Comparison of ENCODE assay signal across 22 cellular contexts in the genomic region with DNA sequence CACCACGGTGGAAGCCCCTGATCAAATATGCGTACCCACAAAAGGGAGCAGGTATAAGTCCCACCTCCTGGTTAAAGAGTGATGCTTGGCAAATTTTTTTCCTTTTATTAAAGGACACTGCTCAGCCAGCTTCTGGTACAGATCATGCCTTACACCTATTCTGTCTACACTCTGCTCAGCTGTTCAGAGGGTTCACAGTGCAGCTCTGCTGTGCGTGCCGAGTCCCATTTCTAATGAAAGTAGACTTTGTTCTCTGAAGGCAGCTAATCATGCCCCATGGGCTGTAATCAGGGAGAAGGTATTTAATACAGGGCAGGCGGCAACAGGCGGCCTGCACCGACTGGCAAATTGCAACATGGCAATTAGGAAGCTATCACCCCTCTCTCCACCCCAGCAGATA. TPM values are rescaled to one million over a fixed set of nuclear protein-coding genes. Genes with fewer than 3 reads are reported as not detected.
A peak's percentile ranks its signal among the peaks of the same experiment; 100 is the strongest.
DNase-seq lines count a peak whose midpoint lies in the region; ATAC-seq, FAIRE-seq and TF ChIP-seq lines count a peak whose summit lies in the region.
"Had no signal": no experiment of that assay in that cellular context is flagged by ENCODE, and none has a peak within 500 bp of the region (broad histone marks: within the 10 kb centered on the region; RNA-seq: fewer than 3 reads in every experiment).

No MANE protein-coding gene starts in this region.

- H3K36me3 ChIP-seq in body of pancreas (replicated peaks in 1 of 2; ENCODE audit: insufficient read depth in 1 of 2, low read depth in 2 of 2), result peaks cover 0 to 2% of the 10 kb centered on the region in 2 donors
- peaks cover 7 to 31% of the 10 kb centered on the region in 2 experiments for H3K36me3 ChIP-seq in keratinocyte (ENCODE audit: control insufficient read depth in 2 of 2, extremely low read depth in 1 of 2, insufficient read depth in 2 of 2, low read length in 2 of 2)
- H3K36me3 ChIP-seq in stomach, result peaks cover 10 to 29% (median 21%) of the 10 kb centered on the region in 4 donors
- peaks cover 0 to 9% of the 10 kb centered on the region in 2 donors for H3K36me3 ChIP-seq in adrenal gland (replicated peaks in 1 of 2)
- H3K36me3 ChIP-seq: MG63 had no signal

- H3K4me1 Mint-ChIP-seq in activated T-cell treated with anti-CD3 and anti-CD28 coated beads, Interleukin-2, amount 50 U/mL, for 24 hours (ENCODE audit: low read depth), result peaks cover 43% of the 10 kb centered on the region
- H3K4me1 Mint-ChIP-seq in activated T-cell treated with anti-CD3 and anti-CD28 coated beads, Interleukin-2, amount 50 U/mL, for 72 hours (ENCODE audit: low read depth), result peaks cover 27% of the 10 kb centered on the region

- TF ChIP-seq POLR2A in body of pancreas (IDR thresholded peaks at IDR 0.05), result no peak
- no peak for TF ChIP-seq POLR2A in stomach (IDR thresholded peaks at IDR 0.05)
- TF ChIP-seq POLR2A in adrenal gland (IDR thresholded peaks at IDR 0.05), result no peak

- peak overlapping the region; percentile 69 for H3K4me2 ChIP-seq in keratinocyte (ENCODE audit: control insufficient read depth, extremely low read depth, insufficient read depth, low read depth, low read length)
- H3K4me2 ChIP-seq: A549 had no signal

- intact Hi-C loops in body of pancreas (cut with DNase I) (no loop called here), stomach (cut with DNase I; ENCODE audit: low total_unique reads) (no loop called here), adrenal gland (cut with DNase I) (no loop called here)

- H3K79me2 ChIP-seq in keratinocyte (ENCODE audit: control insufficient read depth, insufficient read depth, low read length), result peaks cover 17% of the 10 kb centered on the region

- H4K20me1 ChIP-seq in keratinocyte (ENCODE audit: control insufficient read depth, extremely low read depth, insufficient read depth, low read length), result no peaks in the 10 kb centered on the region

- H3K4me3 Mint-ChIP-seq in activated T-cell treated with anti-CD3 and anti-CD28 coated beads, Interleukin-2, amount 50 U/mL, for 24 hours, result no peak overlapping the region
- H3K4me3 Mint-ChIP-seq in activated T-cell treated with anti-CD3 and anti-CD28 coated beads, Interleukin-2, amount 50 U/mL, for 72 hours, result no peak overlapping the region
- H3K4me3 Mint-ChIP-seq: activated naive CD8-positive, alpha-beta T cell treated with anti-CD3 and anti-CD28 coated beads, Interleukin-2, amount 50 U/mL, for 24 hours; stimulated activated effector memory CD8-positive, alpha-beta T cell treated with anti-CD3 and anti-CD28 coated beads, Interleukin-12 subunit alpha, Interleukin-12 subunit beta, amount 100 ng/mL, for 72 hours had no signal

- H3K9ac ChIP-seq in keratinocyte (ENCODE audit: control insufficient read depth, extremely low read depth, insufficient read depth, low read length), result no peak overlapping the region

- TF ChIP-seq EP300 in stomach (IDR thresholded peaks at IDR 0.05), result no peak

- 67 to 73% methylated on average over 7 of the region's 7 CpGs for WGBS in body of pancreas, 2 donors
- WGBS in stomach, 5 donors, result 37 to 78% (median 53%) methylated on average over 7 of the region's 7 CpGs
- 92 to 96% (median 93%) methylated on average over 7 of the region's 7 CpGs for WGBS in adrenal gland, 4 donors

- H3K27me3 Mint-ChIP-seq in activated T-cell treated with anti-CD3 and anti-CD28 coated beads, Interleukin-2, amount 50 U/mL, for 24 hours, result no peaks in the 10 kb centered on the region
- H3K27me3 Mint-ChIP-seq in activated T-cell treated with anti-CD3 and anti-CD28 coated beads, Interleukin-2, amount 50 U/mL, for 72 hours (ENCODE audit: low read depth), result no peaks in the 10 kb centered on the region
- H3K27me3 Mint-ChIP-seq: activated naive CD8-positive, alpha-beta T cell treated with anti-CD3 and anti-CD28 coated beads, Interleukin-2, amount 50 U/mL, for 24 hours had no signal

- H3K9me1 ChIP-seq in keratinocyte (ENCODE audit: control insufficient read depth, extremely low read depth, insufficient read depth, low read length), result peaks cover 2% of the 10 kb centered on the region

- peak; percentile 88 for FAIRE-seq in keratinocyte (lab: Jason Lieb, UNC)
- FAIRE-seq: A549, islet of Langerhans had no signal

- H3K27ac Mint-ChIP-seq in activated T-cell treated with anti-CD3 and anti-CD28 coated beads, Interleukin-2, amount 50 U/mL, for 24 hours, result peak overlapping the region; percentile 57
- H3K27ac Mint-ChIP-seq in activated T-cell treated with anti-CD3 and anti-CD28 coated beads, Interleukin-2, amount 50 U/mL, for 72 hours, result no peak overlapping the region
- H3K27ac Mint-ChIP-seq: activated naive CD8-positive, alpha-beta T cell treated with anti-CD3 and anti-CD28 coated beads, Interleukin-2, amount 50 U/mL, for 24 hours had no signal

- no peaks in the 10 kb centered on the region for H3K9me3 ChIP-seq in body of pancreas
- H3K9me3 ChIP-seq in keratinocyte (ENCODE audit: control insufficient read depth, low read depth, low read length), result no peaks in the 10 kb centered on the region
- no peaks in the 10 kb centered on the region for H3K9me3 ChIP-seq in stomach
- no peaks in the 10 kb centered on the region for H3K9me3 ChIP-seq in adrenal gland (replicated peaks in 1 of 3)
- H3K9me3 ChIP-seq: A549, heart left ventricle, MG63, neutrophil, tibial nerve had no signal

- H3K9me3 Mint-ChIP-seq in activated T-cell treated with anti-CD3 and anti-CD28 coated beads, Interleukin-2, amount 50 U/mL, for 24 hours, result no peaks in the 10 kb centered on the region
- H3K9me3 Mint-ChIP-seq in activated T-cell treated with anti-CD3 and anti-CD28 coated beads, Interleukin-2, amount 50 U/mL, for 72 hours, result no peaks in the 10 kb centered on the region
- H3K9me3 Mint-ChIP-seq: activated naive CD8-positive, alpha-beta T cell treated with anti-CD3 and anti-CD28 coated beads, Interleukin-2, amount 50 U/mL, for 24 hours; stimulated activated effector memory CD8-positive, alpha-beta T cell treated with anti-CD3 and anti-CD28 coated beads, Interleukin-12 subunit alpha, Interleukin-12 subunit beta, amount 100 ng/mL, for 72 hours had no signal

- H3K4me1 ChIP-seq in body of pancreas (peaks cover 12% of the 10 kb centered on the region), keratinocyte (ENCODE audit: control insufficient read depth, extremely low read depth, insufficient read depth, low read length) (peaks cover 59% of the 10 kb centered on the region), stomach (peaks cover 12 to 50% (median 34%) of the 10 kb centered on the region in 4 donors), adrenal gland (replicated peaks in 1 of 2) (peaks cover 29 to 35% of the 10 kb centered on the region in 2 donors)

- TF ChIP-seq CTCF in body of pancreas (IDR thresholded peaks at IDR 0.05) (no peak), keratinocyte (optimal IDR thresholded peaks at IDR 0.05 in 1 of 3, IDR thresholded peaks at IDR 0.05 in 1 of 3, conservative IDR thresholded peaks at IDR 0.05 in 1 of 3; ENCODE audit: extremely low read depth in 1 of 3, insufficient read depth in 2 of 3, low read length in 3 of 3) (no peak), stomach (IDR thresholded peaks at IDR 0.05) (no peak), adrenal gland (IDR thresholded peaks at IDR 0.05) (no peak)

- peaks cover 44% of the 10 kb centered on the region for H3K36me3 Mint-ChIP-seq in activated T-cell treated with anti-CD3 and anti-CD28 coated beads, Interleukin-2, amount 50 U/mL, for 24 hours (ENCODE audit: low read depth)
- no peaks in the 10 kb centered on the region for H3K36me3 Mint-ChIP-seq in activated T-cell treated with anti-CD3 and anti-CD28 coated beads, Interleukin-2, amount 50 U/mL, for 72 hours (ENCODE audit: insufficient read depth in 2 of 2)

- no peak for DNase-seq in activated T-cell treated with anti-CD3 and anti-CD28 coated beads, Interleukin-2, amount 50 U/mL, for 24 hours
- no peak for DNase-seq in activated T-cell treated with anti-CD3 and anti-CD28 coated beads, Interleukin-2, amount 50 U/mL, for 72 hours
- DNase-seq in body of pancreas, result no peak
- DNase-seq in keratinocyte (ENCODE audit: low read depth, low spot score), result no peak
- DNase-seq in stomach, result no peak
- no peak for DNase-seq in adrenal gland
- DNase-seq in NCI-H524 treated with DMSO at 0.1 percent for 48 hours (lab: John Stamatoyannopoulos, UW), result no peak
- DNase-seq: activated CD4-positive, alpha-beta T cell treated with anti-CD3 and anti-CD28 coated beads, Interleukin-2, amount 50 U/mL, for 4 hours; activated naive CD8-positive, alpha-beta T cell treated with anti-CD3 and anti-CD28 coated beads, Interleukin-2, amount 50 U/mL, for 24 hours; activated T-cell treated with anti-CD3 and anti-CD28 coated beads, Interleukin-2, amount 50 U/mL, for 1 hour; DMS79; heart left ventricle; MG63; stimulated activated CD4-positive, alpha-beta T cell treated with anti-CD3 and anti-CD28 coated beads, Interleukin-15, amount 100 ng/mL, for 24 hours had no signal

- H3K27me3 ChIP-seq in body of pancreas (no peaks in the 10 kb centered on the region), keratinocyte (ENCODE audit: control insufficient read depth, extremely low read depth, insufficient read depth, low read length) (no peaks in the 10 kb centered on the region), stomach (no peaks in the 10 kb centered on the region), adrenal gland (no peaks in the 10 kb centered on the region)
- H3K27me3 ChIP-seq: heart left ventricle, MG63, neutrophil, tibial nerve had no signal

- dilution Hi-C loops in keratinocyte (cut with MboI; ENCODE audit: extremely low pct_ligation_motif_present, low sequenced_read_pairs), result no loop called here

- no peak overlapping the region for H3K4me3 ChIP-seq in body of pancreas
- H3K4me3 ChIP-seq in keratinocyte (ENCODE audit: control insufficient read depth in 2 of 3, extremely low read depth in 1 of 3, insufficient read depth in 2 of 3, low read depth in 1 of 3, low read length in 3 of 3), result no peak overlapping the region
- H3K4me3 ChIP-seq in stomach, result no peak overlapping the region
- no peak overlapping the region for H3K4me3 ChIP-seq in adrenal gland
- H3K4me3 ChIP-seq: A549, heart left ventricle, MG63, tibial nerve had no signal

- H2AFZ ChIP-seq in keratinocyte (ENCODE audit: control insufficient read depth, low read length), result no peak overlapping the region

- ATAC-seq in activated T-cell treated with anti-CD3 and anti-CD28 coated beads, Interleukin-2, amount 50 U/mL, for 72 hours (replicated peaks in 1 of 2), result no peak
- peak; percentile 36 for ATAC-seq in body of pancreas
- ATAC-seq in HG02852 (IDR thresholded peaks at IDR 0.05; ENCODE audit: unreplicated experiment), result no peak
- ATAC-seq: A549; activated naive CD8-positive, alpha-beta T cell treated with anti-CD3 and anti-CD28 coated beads, Interleukin-2, amount 50 U/mL, for 24 hours; heart left ventricle; SK-N-SH treated with all-trans-retinoic acid at 6 μM for 48 hours; stimulated activated effector memory CD8-positive, alpha-beta T cell treated with anti-CD3 and anti-CD28 coated beads, Interleukin-12 subunit alpha, Interleukin-12 subunit beta, amount 100 ng/mL, for 72 hours had no signal

- no peak overlapping the region for H3K27ac ChIP-seq in body of pancreas
- H3K27ac ChIP-seq in keratinocyte (ENCODE audit: control insufficient read depth, insufficient read depth, low read length), result peak overlapping the region; percentile 32
- H3K27ac ChIP-seq in stomach, result peak overlapping the region in 3 of 5 donors; percentile 7 to 42 (median 8)
- H3K27ac ChIP-seq in adrenal gland, result no peak overlapping the region
- H3K27ac ChIP-seq: A549, C4-2B, neutrophil had no signal

RNA-seq across cellular contexts. Expression of a gene that starts 16.3 kb away (rescaled TPM):
- under 1 TPM; 0.32 to 0.43 TPM for total RNA-seq in activated T-cell treated with anti-CD3 and anti-CD28 coated beads, Interleukin-2, amount 50 U/mL, for 72 hours
- total RNA-seq in body of pancreas (not detected), stomach (1 to 10 TPM in 1 of 5 donors, under 1 TPM in 1, not detected in 3; 0.55 to 1.0 TPM), adrenal gland (10 to 100 TPM in 3 of 8 donors, 1 to 10 TPM in 5; 1.4 to 15.0 (median 6.3) TPM)
- polyA plus RNA-seq in keratinocyte (0.16 to 0.40 TPM (median 0.18 TPM) in 3 replicates), stomach (under 1 TPM; 0.30 to 0.31 (median 0.31) TPM), adrenal gland (1 to 10 TPM; 2.8 to 4.0 (median 3.1) TPM)
- 0.12 TPM for polyA plus RNA-seq in keratinocyte (2011; ENCODE audit: low read depth)
- polyA plus RNA-seq in keratinocyte (2011; cell fraction: cytosol; rRNA removed), result 0.22 and 0.55 TPM in 2 replicates
- polyA plus RNA-seq in keratinocyte (2011; cell fraction: nucleus; rRNA removed), result 0.27 and 0.49 TPM in 2 replicates
- 0.35 and 0.49 TPM in 2 replicates for polyA plus RNA-seq in keratinocyte (2012; ENCODE audit: low replicate concordance)
- 0.26 to 0.30 TPM in 2 of 3 replicates, not detected in the other for polyA minus RNA-seq in keratinocyte
- not detected for polyA minus RNA-seq in keratinocyte (2011; cell fraction: cytosol; rRNA and poly(A)+ RNA removed)
- polyA minus RNA-seq in keratinocyte (2011; cell fraction: nucleus; rRNA and poly(A)+ RNA removed), result not detected in 2 replicates

RNA-seq across cellular contexts. Expression of a gene that starts 16.5 kb away (rescaled TPM):
- 10 to 100 TPM; 68.6 to 77.2 TPM for total RNA-seq in activated T-cell treated with anti-CD3 and anti-CD28 coated beads, Interleukin-2, amount 50 U/mL, for 72 hours
- total RNA-seq in body of pancreas, result 10 to 100 TPM; 16.9 to 47.5 TPM
- polyA plus RNA-seq in keratinocyte, result 17.2 to 45.5 TPM (median 23.3 TPM) in 3 replicates
- polyA plus RNA-seq in keratinocyte (2011; ENCODE audit: low read depth), result 41.6 TPM
- polyA plus RNA-seq in keratinocyte (2011; cell fraction: cytosol; rRNA removed), result 14.3 and 25.4 TPM in 2 replicates
- 78.8 and 84.0 TPM in 2 replicates for polyA plus RNA-seq in keratinocyte (2011; cell fraction: nucleus; rRNA removed)
- polyA plus RNA-seq in keratinocyte (2012; ENCODE audit: low replicate concordance), result 12.6 and 28.6 TPM in 2 replicates
- polyA minus RNA-seq in keratinocyte, result 10.4 to 24.4 TPM (median 16.7 TPM) in 3 replicates
- polyA minus RNA-seq in keratinocyte (2011; cell fraction: cytosol; rRNA and poly(A)+ RNA removed), result 11.7 TPM
- polyA minus RNA-seq in keratinocyte (2011; cell fraction: nucleus; rRNA and poly(A)+ RNA removed), result 11.8 and 19.6 TPM in 2 replicates
- total RNA-seq in stomach, result 100 to 1,000 TPM in 1 of 5 donors, 10 to 100 TPM in 2, 1 to 10 TPM in 2; 8.4 to 182 (median 15.2) TPM
- polyA plus RNA-seq in stomach, result 10 to 100 TPM; 10.8 to 17.5 (median 13.1) TPM
- total RNA-seq in adrenal gland, result 10 to 100 TPM; 24.5 to 66.0 (median 33.0) TPM
- polyA plus RNA-seq in adrenal gland, result 10 to 100 TPM; 17.6 to 77.5 (median 54.4) TPM

RNA-seq across cellular contexts. Expression of a gene that starts 22.9 kb away (rescaled TPM):
- total RNA-seq in activated T-cell treated with anti-CD3 and anti-CD28 coated beads, Interleukin-2, amount 50 U/mL, for 72 hours, result 10 to 100 TPM; 63.9 to 64.4 TPM
- 100 to 1,000 TPM in 1 of 2 donors, 10 to 100 TPM in 1; 79.4 to 122 TPM for total RNA-seq in body of pancreas
- polyA plus RNA-seq in keratinocyte, result 120 to 138 TPM (median 136 TPM) in 3 replicates
- 29.2 TPM for polyA plus RNA-seq in keratinocyte (2011; ENCODE audit: low read depth)
- 103 and 104 TPM in 2 replicates for polyA plus RNA-seq in keratinocyte (2011; cell fraction: cytosol; rRNA removed)
- polyA plus RNA-seq in keratinocyte (2011; cell fraction: nucleus; rRNA removed), result 154 and 155 TPM in 2 replicates
- 63.0 and 89.2 TPM in 2 replicates for polyA plus RNA-seq in keratinocyte (2012; ENCODE audit: low replicate concordance)
- polyA minus RNA-seq in keratinocyte, result 142 to 213 TPM (median 144 TPM) in 3 replicates
- 90.5 TPM for polyA minus RNA-seq in keratinocyte (2011; cell fraction: cytosol; rRNA and poly(A)+ RNA removed)
- polyA minus RNA-seq in keratinocyte (2011; cell fraction: nucleus; rRNA and poly(A)+ RNA removed), result 57.6 and 64.5 TPM in 2 replicates
- total RNA-seq in stomach, result 100 to 1,000 TPM in 1 of 5 donors, 10 to 100 TPM in 4; 18.7 to 107 (median 62.0) TPM
- polyA plus RNA-seq in stomach, result 10 to 100 TPM; 49.3 to 77.4 (median 53.2) TPM
- total RNA-seq in adrenal gland, result 100 to 1,000 TPM; 121 to 271 (median 160) TPM
- polyA plus RNA-seq in adrenal gland, result 100 to 1,000 TPM in 1 of 3 donors, 10 to 100 TPM in 2; 78.1 to 139 (median 98.0) TPM

RNA-seq across cellular contexts. Expression of a gene that starts 23.1 kb away (rescaled TPM):
- 10 to 100 TPM; 39.1 to 42.4 TPM for total RNA-seq in activated T-cell treated with anti-CD3 and anti-CD28 coated beads, Interleukin-2, amount 50 U/mL, for 72 hours
- total RNA-seq in body of pancreas (10 to 100 TPM; 19.1 to 20.2 TPM), stomach (10 to 100 TPM; 16.9 to 31.6 (median 26.8) TPM), adrenal gland (10 to 100 TPM; 16.8 to 54.4 (median 29.4) TPM)
- polyA plus RNA-seq in keratinocyte (99.6 to 121 TPM (median 119 TPM) in 3 replicates), stomach (10 to 100 TPM; 14.7 to 36.2 (median 23.3) TPM), adrenal gland (10 to 100 TPM; 36.7 to 67.2 (median 50.7) TPM)
- polyA plus RNA-seq in keratinocyte (2011; ENCODE audit: low read depth), result 34.9 TPM
- polyA plus RNA-seq in keratinocyte (2011; cell fraction: cytosol; rRNA removed), result 69.9 and 106 TPM in 2 replicates
- 155 and 201 TPM in 2 replicates for polyA plus RNA-seq in keratinocyte (2011; cell fraction: nucleus; rRNA removed)
- 90.8 and 119 TPM in 2 replicates for polyA plus RNA-seq in keratinocyte (2012; ENCODE audit: low replicate concordance)
- 35.0 to 95.4 TPM (median 86.0 TPM) in 3 replicates for polyA minus RNA-seq in keratinocyte
- polyA minus RNA-seq in keratinocyte (2011; cell fraction: cytosol; rRNA and poly(A)+ RNA removed), result 38.0 TPM
- polyA minus RNA-seq in keratinocyte (2011; cell fraction: nucleus; rRNA and poly(A)+ RNA removed), result 28.9 and 53.4 TPM in 2 replicates

RNA-seq across cellular contexts. Expression of a gene that starts 38.5 kb away (rescaled TPM):
- 1 to 10 TPM; 1.6 to 2.6 TPM for total RNA-seq in activated T-cell treated with anti-CD3 and anti-CD28 coated beads, Interleukin-2, amount 50 U/mL, for 72 hours
- total RNA-seq in body of pancreas (not detected), stomach (under 1 TPM in 1 of 5 donors, not detected in 4; 0.37 TPM), adrenal gland (1 to 10 TPM in 3 of 8 donors, under 1 TPM in 2, not detected in 3; 0.14 to 3.9 (median 1.5) TPM)
- polyA plus RNA-seq in keratinocyte (19.8 to 32.2 TPM (median 31.6 TPM) in 3 replicates), stomach (10 to 100 TPM in 1 of 3 donors, not detected in 2; 17.0 TPM), adrenal gland (1 to 10 TPM in 1 of 3 donors, under 1 TPM in 1, not detected in 1; 0.64 to 1.0 TPM)
- 2.2 TPM for polyA plus RNA-seq in keratinocyte (2011; ENCODE audit: low read depth)
- 21.9 and 51.1 TPM in 2 replicates for polyA plus RNA-seq in keratinocyte (2011; cell fraction: cytosol; rRNA removed)
- polyA plus RNA-seq in keratinocyte (2011; cell fraction: nucleus; rRNA removed), result 55.1 and 77.8 TPM in 2 replicates
- polyA plus RNA-seq in keratinocyte (2012; ENCODE audit: low replicate concordance), result 20.2 and 38.7 TPM in 2 replicates
- polyA minus RNA-seq in keratinocyte, result 23.2 to 88.5 TPM (median 28.0 TPM) in 3 replicates
- polyA minus RNA-seq in keratinocyte (2011; cell fraction: cytosol; rRNA and poly(A)+ RNA removed), result 67.7 TPM
- polyA minus RNA-seq in keratinocyte (2011; cell fraction: nucleus; rRNA and poly(A)+ RNA removed), result 34.7 and 38.7 TPM in 2 replicates

Comparison
In these comparisons a context has a peak if more than half of its experiments do, and no peak if none do; other contexts are left out.
1. H3K27ac ChIP-seq: peak in keratinocyte (single experiment) and stomach (3 of 5); none in body of pancreas (0 of 4) and adrenal gland (0 of 5).